ENCODE assay signal across 26 cellular contexts in genomic region chr1:201662646-201663045, GRCh38.
"Had no signal": no experiment of that assay in that cellular context is flagged by ENCODE, and none has a peak within 500 bp of the region (broad histone marks: within the 10 kb centered on the region; RNA-seq: fewer than 3 reads in every experiment).

No MANE protein-coding gene starts in this region.

- H3K27me3 ChIP-seq: gastroesophageal sphincter, heart right ventricle, left lung, right atrium auricular region, stomach, thyroid gland, vagina had no signal

- H3K4me3 ChIP-seq: gastroesophageal sphincter, heart right ventricle, left lung, prostate gland, right atrium auricular region, smooth muscle cell, stomach, thyroid gland, vagina had no signal

- H3K4me1 Mint-ChIP-seq: natural killer cell had no signal

- H3K27ac ChIP-seq: epithelial cell of prostate, gastroesophageal sphincter, heart right ventricle, left lung, prostate gland, right atrium auricular region, stomach, thyroid gland, vagina had no signal

- H3K9me3 Mint-ChIP-seq: effector memory CD8-positive, alpha-beta T cell; natural killer cell had no signal

- ATAC-seq: effector memory CD8-positive, alpha-beta T cell; esophagus mucosa; gastroesophageal sphincter; left cardiac atrium; left lung; natural killer cell; sciatic nerve had no signal

- H3K36me3 ChIP-seq: left lung, prostate gland, right atrium auricular region, stomach, thyroid gland, vagina had no signal

- H3K36me3 Mint-ChIP-seq: natural killer cell had no signal

- H3K4me1 ChIP-seq: gastroesophageal sphincter, left lung, prostate gland had no signal

- H3K4me2 ChIP-seq: smooth muscle cell had no signal

- DNase-seq: cortex of kidney; effector memory CD8-positive, alpha-beta T cell; foreskin fibroblast; heart right ventricle; hippocampal formation; left cardiac atrium; left lung; mesenchymal stem cell; midbrain; natural killer cell; stimulated activated CD4-positive, alpha-beta T cell treated with anti-CD3 and anti-CD28 coated beads, Interleukin-12 subunit alpha, Interleukin-12 subunit beta, amount 100 ng/mL, for 4 hours; stimulated activated CD4-positive, alpha-beta T cell treated with anti-CD3 and anti-CD28 coated beads, Interleukin-1b, Interleukin-23, amount 100 ng/mL, for 48 hours; stimulated activated CD4-positive, alpha-beta T cell treated with anti-CD3 and anti-CD28 coated beads, Interleukin-4, amount 100 ng/mL, for 1 hour; stimulated activated CD8-positive, alpha-beta memory T cell treated with anti-CD3 and anti-CD28 coated beads, Interleukin-4, amount 100 ng/mL, for 48 hours; stimulated activated naive CD4-positive, alpha-beta T cell treated with Interleukin-2 at 50 U/mL for 16 hours; stomach; thyroid gland; trophoblast cell had no signal

- H3K27ac Mint-ChIP-seq: effector memory CD8-positive, alpha-beta T cell; natural killer cell had no signal

- H3K4me3 Mint-ChIP-seq: effector memory CD8-positive, alpha-beta T cell; natural killer cell had no signal

- H3K9me3 ChIP-seq: gastroesophageal sphincter, heart right ventricle, left lung, prostate gland, right atrium auricular region, stomach, thyroid gland, vagina had no signal
